20 cellular contexts compared by ENCODE assay signal in genomic region chr15:55800216-55800615, GRCh38. TPM values are rescaled to one million over a fixed set of nuclear protein-coding genes. Genes with fewer than 3 reads are reported as not detected.
DNase-seq lines count a peak whose midpoint lies in the region; ATAC-seq, FAIRE-seq and TF ChIP-seq lines count a peak whose summit lies in the region.
"Had no signal": no experiment of that assay in that cellular context is flagged by ENCODE, and none has a peak within 500 bp of the region (broad histone marks: within the 10 kb centered on the region; RNA-seq: fewer than 3 reads in every experiment).

No MANE protein-coding gene starts in this region.

- no peak for TF ChIP-seq POLR2A in endothelial cell of umbilical vein (IDR thresholded peaks at IDR 0.05; ENCODE audit: low read depth, low read length)

- no peaks in the 10 kb centered on the region for H3K9me2 ChIP-seq in MM.1S (replicated peaks; ENCODE audit: insufficient read depth, low read length)

- H3K27ac ChIP-seq in DND-41 (ENCODE audit: low read length) (no peak overlapping the region), MM.1S (ENCODE audit: low read length) (no peak overlapping the region), endothelial cell of umbilical vein (ENCODE audit: insufficient read depth, low read depth, low read length) (no peak overlapping the region)
- H3K27ac ChIP-seq: colonic mucosa, upper lobe of left lung had no signal

- H4K20me1 ChIP-seq in DND-41 (ENCODE audit: insufficient read depth, low read length), result no peaks in the 10 kb centered on the region
- no peaks in the 10 kb centered on the region for H4K20me1 ChIP-seq in MM.1S (ENCODE audit: insufficient read depth, low read length)
- H4K20me1 ChIP-seq in endothelial cell of umbilical vein (replicated peaks; ENCODE audit: control insufficient read depth, extremely low read depth, insufficient read depth, low read length), result no peaks in the 10 kb centered on the region

- H3K9ac ChIP-seq in DND-41 (ENCODE audit: low read depth, low read length) (no peak overlapping the region), MM.1S (ENCODE audit: low read length) (no peak overlapping the region), endothelial cell of umbilical vein (replicated peaks; ENCODE audit: extremely low read depth, insufficient read depth, low read length) (no peak overlapping the region)

- CTCF ChIA-PET in endothelial cell of umbilical vein (lab: Charles Lee), result interaction anchor here (0.8 to 7.9 kb wide), 13 partner anchors 9 to 361 kb away, joined by 3 to 126 read pairs (median 5); no protein-coding TSS in a partner anchor

- H2AFZ ChIP-seq in DND-41 (ENCODE audit: low read depth, low read length), result peak overlapping the region; percentile 62
- peak overlapping the region; percentile 55 for H2AFZ ChIP-seq in MM.1S (ENCODE audit: low read length)
- H2AFZ ChIP-seq in endothelial cell of umbilical vein (ENCODE audit: low read depth, low read length), result peak overlapping the region; percentile 100
- peak overlapping the region; percentile 95 for H2AFZ ChIP-seq in neuron (ENCODE audit: low read depth, low read length)

- H3K4me3 ChIP-seq in DND-41 (ENCODE audit: low read depth in 1 of 2, low read length in 2 of 2) (no peak overlapping the region), MM.1S (ENCODE audit: low read length) (no peak overlapping the region), endothelial cell of umbilical vein (replicated peaks in 1 of 3; ENCODE audit: insufficient read depth in 1 of 3, low read depth in 1 of 3, low read length in 3 of 3) (no peak overlapping the region), neuron (ENCODE audit: low read length) (peak overlapping the region; percentile 23)
- H3K4me3 ChIP-seq: colonic mucosa, upper lobe of left lung had no signal

- no peaks in the 10 kb centered on the region for H3K4me1 ChIP-seq in DND-41 (ENCODE audit: insufficient read depth, low read length)
- no peaks in the 10 kb centered on the region for H3K4me1 ChIP-seq in MM.1S (ENCODE audit: low read length)
- H3K4me1 ChIP-seq in endothelial cell of umbilical vein (ENCODE audit: control insufficient read depth, extremely low read depth, insufficient read depth, low read length), result no peaks in the 10 kb centered on the region
- H3K4me1 ChIP-seq in neuron (ENCODE audit: insufficient read depth, low read length), result peaks cover 20% of the 10 kb centered on the region
- H3K4me1 ChIP-seq: colonic mucosa had no signal

- H3K36me3 ChIP-seq in DND-41 (ENCODE audit: insufficient read depth, low read length) (no peaks in the 10 kb centered on the region), MM.1S (replicated peaks; ENCODE audit: insufficient read depth, low read length) (no peaks in the 10 kb centered on the region), endothelial cell of umbilical vein (ENCODE audit: control insufficient read depth in 2 of 2, extremely low read depth in 1 of 2, insufficient read depth in 2 of 2, low read length in 2 of 2) (no peaks in the 10 kb centered on the region), neuron (ENCODE audit: insufficient read depth, low read length) (no peaks in the 10 kb centered on the region)
- H3K36me3 ChIP-seq: colonic mucosa, upper lobe of left lung had no signal

- no peaks in the 10 kb centered on the region for H3F3A ChIP-seq in MM.1S (ENCODE audit: insufficient read depth, low read length)

- H3K79me2 ChIP-seq in DND-41 (ENCODE audit: insufficient read depth, low read length) (no peaks in the 10 kb centered on the region), MM.1S (ENCODE audit: low read length) (no peaks in the 10 kb centered on the region), endothelial cell of umbilical vein (ENCODE audit: control insufficient read depth, insufficient read depth, low read length) (no peaks in the 10 kb centered on the region)

- ATAC-seq in DND-41 (ENCODE audit: insufficient read depth, low read depth) (no peak), GM19467 (IDR thresholded peaks at IDR 0.05; ENCODE audit: unreplicated experiment) (no peak), HG02571 (IDR thresholded peaks at IDR 0.05; ENCODE audit: unreplicated experiment) (no peak)
- ATAC-seq: activated CD8-positive, alpha-beta T cell treated with anti-CD3 and anti-CD28 coated beads, Interleukin-2, amount 10 ng/mL, durations not matched to agents 7 days and 5 days; activated T-cell treated with anti-CD3 and anti-CD28 coated beads, Interleukin-2, amount 50 U/mL, for 72 hours; sciatic nerve; stimulated activated naive CD8-positive, alpha-beta T cell treated with anti-CD3 and anti-CD28 coated beads, Interleukin-15, amount 100 ng/mL, for 72 hours had no signal

- no peak for FAIRE-seq in endothelial cell of umbilical vein (lab: Jason Lieb, UNC)

- H3K9me3 ChIP-seq in DND-41 (ENCODE audit: insufficient read depth, low read length, severe bottlenecking) (no peaks in the 10 kb centered on the region), MM.1S (replicated peaks; ENCODE audit: insufficient read depth, low read length) (no peaks in the 10 kb centered on the region), endothelial cell of umbilical vein (replicated peaks; ENCODE audit: control insufficient read depth, insufficient read depth, low read length) (no peaks in the 10 kb centered on the region), neuron (ENCODE audit: low read length) (no peaks in the 10 kb centered on the region)
- H3K9me3 ChIP-seq: colonic mucosa, upper lobe of left lung had no signal

- BruUV-seq in endothelial cell of umbilical vein (replicated peaks; lab: Mats Ljungman, UMichigan), result no TSS peak

- dilution Hi-C loops in endothelial cell of umbilical vein (cut with MboI; ENCODE audit: extremely low pct_ligation_motif_present, low sequenced_read_pairs), result no loop called here

- TF ChIP-seq CTCF in DND-41 (IDR thresholded peaks at IDR 0.05; ENCODE audit: borderline replicate concordance, extremely low read depth, low read length, poor library complexity, severe bottlenecking), result no peak
- no peak for TF ChIP-seq CTCF in MM.1S (IDR thresholded peaks at IDR 0.05; ENCODE audit: low read length)
- no peak for TF ChIP-seq CTCF in endothelial cell of umbilical vein (IDR thresholded peaks at IDR 0.05; ENCODE audit: extremely low read depth in 1 of 2, insufficient read depth in 1 of 2, low read depth in 1 of 2, low read length in 2 of 2)

- no peaks in the 10 kb centered on the region for H3K9me1 ChIP-seq in endothelial cell of umbilical vein (replicated peaks; ENCODE audit: control insufficient read depth, extremely low read depth, insufficient read depth, low read length)

- H3K27me3 ChIP-seq in DND-41 (ENCODE audit: insufficient read depth, low read length, poor library complexity), result peaks cover 5% of the 10 kb centered on the region
- no peaks in the 10 kb centered on the region for H3K27me3 ChIP-seq in MM.1S (replicated peaks; ENCODE audit: insufficient read depth, low read length)
- H3K27me3 ChIP-seq in endothelial cell of umbilical vein (ENCODE audit: control insufficient read depth in 2 of 2, insufficient read depth in 2 of 2, low read length in 2 of 2), result peaks cover 5 to 9% of the 10 kb centered on the region in 2 experiments
- no peaks in the 10 kb centered on the region for H3K27me3 ChIP-seq in neuron (ENCODE audit: insufficient read depth, low read length)
- H3K27me3 ChIP-seq: colonic mucosa, upper lobe of left lung had no signal

- POLR2A ChIA-PET in endothelial cell of umbilical vein (lab: Charles Lee), result no interaction called here

- DNase-seq in DND-41, result no peak
- DNase-seq in MM.1S, result no peak
- no peak for DNase-seq in endothelial cell of umbilical vein (ENCODE audit: low read depth, low spot score)
- DNase-seq in NOMO-1 treated with dmso at 0.1 percent for 144 hours (lab: John Stamatoyannopoulos, UW; ENCODE audit: unreplicated experiment), result no peak
- no peak for DNase-seq in DMS153 (lab: John Stamatoyannopoulos, UW)
- DNase-seq: activated B cell treated with CpG ODN at 0.5 μM for 24 hours; CD8-positive, alpha-beta memory T cell; hippocampal formation; occipital lobe; Right ventricle myocardium superior had no signal

- intact Hi-C loops in endothelial cell of umbilical vein (cut with micrococcal nuclease), result loop anchor here (5.0 kb wide), 1 partner anchor 117 kb away; no protein-coding TSS in a partner anchor

- H3K4me2 ChIP-seq in DND-41 (ENCODE audit: insufficient read depth, low read length) (no peak overlapping the region), MM.1S (ENCODE audit: low read depth, low read length) (no peak overlapping the region), endothelial cell of umbilical vein (ENCODE audit: insufficient read depth, low read length) (no peak overlapping the region)

TF ChIP-seq in endothelial cell of umbilical vein, 7 proteins besides CTCF, POLR2A, EP300 and RAD21:
- no peak for TF ChIP-seq EZH2 (IDR thresholded peaks at IDR 0.05; ENCODE audit: borderline replicate concordance, low read depth, low read length, severe bottlenecking)
- TF ChIP-seq JUN (IDR thresholded peaks at IDR 0.05; ENCODE audit: borderline replicate concordance, insufficient read depth, insufficient read length, low read depth), result no peak
- no peak for TF ChIP-seq MAX (IDR thresholded peaks at IDR 0.05; ENCODE audit: insufficient read depth, insufficient read length)

RNA-seq across cellular contexts. Expression of gene PRTG, which starts 57.3 kb away (rescaled TPM):
- total RNA-seq in endothelial cell of umbilical vein, result 8.2 and 12.4 TPM in 2 replicates
- polyA plus RNA-seq in endothelial cell of umbilical vein, result 3.0 and 3.4 TPM in 2 replicates
- 2.7 and 3.3 TPM in 2 replicates for polyA plus RNA-seq in endothelial cell of umbilical vein (2011; cell fraction: cytosol; rRNA removed)
- 11.0 and 12.5 TPM in 2 replicates for polyA plus RNA-seq in endothelial cell of umbilical vein (2011; cell fraction: nucleus; rRNA removed)
- 2.0 and 3.5 TPM in 2 replicates for polyA plus RNA-seq in endothelial cell of umbilical vein (2012)
- polyA minus RNA-seq in endothelial cell of umbilical vein, result 11.5 and 14.7 TPM in 2 replicates
- polyA minus RNA-seq in endothelial cell of umbilical vein (2011; cell fraction: cytosol; rRNA and poly(A)+ RNA removed), result 6.9 TPM
- polyA minus RNA-seq in endothelial cell of umbilical vein (2011; cell fraction: nucleus; rRNA and poly(A)+ RNA removed), result 32.6 and 34.8 TPM in 2 replicates
- total RNA-seq: activated B cell treated with CpG ODN at 0.5 μM for 24 hours; activated CD8-positive, alpha-beta T cell treated with anti-CD3 and anti-CD28 coated beads, Interleukin-2, amount 10 ng/mL, durations not matched to agents 7 days and 5 days; activated naive CD4-positive, alpha-beta T cell treated with anti-CD3 and anti-CD28 coated beads, Interleukin-2, amount 50 U/mL, for 72 hours; CD8-positive, alpha-beta memory T cell had no signal
- polyA plus RNA-seq: CD8-positive, alpha-beta memory T cell had no signal
